12 cellular contexts compared by ENCODE assay signal in the genomic region with DNA sequence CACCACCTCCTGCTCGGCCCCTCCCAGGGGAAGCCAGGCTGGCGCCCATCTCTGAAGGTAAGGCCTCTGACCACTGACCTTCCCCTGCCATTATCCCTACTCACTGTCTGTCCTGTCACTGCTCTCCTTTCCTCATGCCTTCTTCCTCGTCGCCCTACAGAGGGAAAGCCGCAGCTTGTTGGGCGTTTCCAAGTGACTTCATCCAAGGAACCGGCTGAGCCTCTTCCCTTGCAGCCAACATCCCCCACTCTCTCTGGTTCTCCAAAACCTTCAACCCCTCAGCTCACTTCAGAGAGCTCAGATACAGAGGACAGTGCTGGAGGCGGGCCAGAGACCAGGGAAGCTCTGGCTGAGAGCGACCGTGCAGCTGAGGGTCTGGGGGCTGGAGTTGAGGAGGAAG. TPM values are rescaled to one million over a fixed set of nuclear protein-coding genes. Genes with fewer than 3 reads are reported as not detected.
"Had no signal": no experiment of that assay in that cellular context is flagged by ENCODE, and none has a peak within 500 bp of the region (broad histone marks: within the 10 kb centered on the region; RNA-seq: fewer than 3 reads in every experiment).

No MANE protein-coding gene starts in this region.

- DNase-seq: activated CD4-positive, alpha-beta T cell treated with anti-CD3 and anti-CD28 coated beads, Interleukin-2, amount 50 U/mL, for 1 hour; activated CD4-positive, CD25-positive, alpha-beta regulatory T cell; activated gamma-delta T cell treated with Interleukin-2 at 50 U/mL for 16 hours; activated T-cell treated with anti-CD3 and anti-CD28 coated beads, Interleukin-2, amount 50 U/mL, for 4 hours; central memory CD4-positive, alpha-beta T cell; effector memory CD4-positive, alpha-beta T cell; erythroblast; foreskin fibroblast; glutamatergic neuron; mammary epithelial cell; uterus had no signal

- H3K4me3 Mint-ChIP-seq: activated T-cell treated with anti-CD3 and anti-CD28 coated beads, Interleukin-2, amount 50 U/mL, for 4 hours had no signal

- ATAC-seq: activated T-cell treated with anti-CD3 and anti-CD28 coated beads, Interleukin-2, amount 50 U/mL, for 4 hours; left lobe of liver had no signal

- H3K9me3 Mint-ChIP-seq: activated T-cell treated with anti-CD3 and anti-CD28 coated beads, Interleukin-2, amount 50 U/mL, for 4 hours had no signal

RNA-seq across cellular contexts. Expression of gene CNTD1, which starts 3.2 kb away (rescaled TPM):
- total RNA-seq: activated T-cell treated with anti-CD3 and anti-CD28 coated beads, Interleukin-2, amount 50 U/mL, for 4 hours; left lobe of liver had no signal
- polyA plus RNA-seq: mammary epithelial cell had no signal
